In the genomic region with DNA sequence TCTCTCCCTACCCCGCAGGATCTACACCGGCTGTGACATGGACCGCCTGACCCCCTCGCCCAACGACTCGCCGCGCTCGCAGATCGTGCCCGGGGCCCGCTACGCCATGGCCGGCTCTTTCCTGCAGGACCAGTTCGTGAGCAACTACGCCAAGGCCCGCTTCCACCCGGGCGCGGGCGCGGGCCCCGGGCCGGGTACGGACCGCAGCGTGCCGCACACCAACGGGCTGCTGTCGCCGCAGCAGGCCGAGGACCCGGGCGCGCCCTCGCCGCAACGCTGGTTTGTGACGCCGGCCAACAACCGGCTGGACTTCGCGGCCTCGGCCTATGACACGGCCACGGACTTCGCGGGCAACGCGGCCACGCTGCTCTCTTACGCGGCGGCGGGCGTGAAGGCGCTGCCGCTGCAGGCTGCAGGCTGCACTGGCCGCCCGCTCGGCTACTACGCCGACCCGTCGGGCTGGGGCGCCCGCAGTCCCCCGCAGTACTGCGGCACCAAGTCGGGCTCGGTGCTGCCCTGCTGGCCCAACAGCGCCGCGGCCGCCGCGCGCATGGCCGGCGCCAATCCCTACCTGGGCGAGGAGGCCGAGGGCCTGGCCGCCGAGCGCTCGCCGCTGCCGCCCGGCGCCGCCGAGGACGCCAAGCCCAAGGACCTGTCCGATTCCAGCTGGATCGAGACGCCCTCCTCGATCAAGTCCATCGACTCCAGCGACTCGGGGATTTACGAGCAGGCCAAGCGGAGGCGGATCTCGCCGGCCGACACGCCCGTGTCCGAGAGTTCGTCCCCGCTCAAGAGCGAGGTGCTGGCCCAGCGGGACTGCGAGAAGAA, we compare ENCODE assay signal across 8 cellular contexts. TPM values are rescaled to one million over a fixed set of nuclear protein-coding genes. Genes with fewer than 3 reads are reported as not detected.
DNase-seq lines count a peak whose midpoint lies in the region; ATAC-seq and TF ChIP-seq lines count a peak whose summit lies in the region.

No MANE protein-coding gene starts in this region.

- DNase-seq in GM06990 (ENCODE audit: extremely low read depth, insufficient read length) (peak; percentile 17), cardiac muscle cell (ENCODE audit: low read depth in 1 of 2, low spot score in 1 of 2) (no peak), progenitor cell of endocrine pancreas (ENCODE audit: low spot score, unreplicated experiment) (no peak), EL (no peak), NCI-H82 treated with DMSO at 0.1 percent for 48 hours (lab: John Stamatoyannopoulos, UW; ENCODE audit: unreplicated experiment) (no peak)
- peak; percentile 53 for DNase-seq in activated T-cell treated with anti-CD3 and anti-CD28 coated beads, Interleukin-2, amount 50 U/mL, for 24 hours

- H3K36me3 Mint-ChIP-seq in activated T-cell treated with anti-CD3 and anti-CD28 coated beads, Interleukin-2, amount 50 U/mL, for 24 hours (ENCODE audit: low read depth) = no peaks in the 10 kb centered on the region
- H3K36me3 Mint-ChIP-seq in progenitor cell of endocrine pancreas (ENCODE audit: insufficient read depth) = no peaks in the 10 kb centered on the region

- ATAC-seq in HG03520 (IDR thresholded peaks at IDR 0.05; ENCODE audit: unreplicated experiment) (no peak), HG02759 (IDR thresholded peaks at IDR 0.05; ENCODE audit: unreplicated experiment) (no peak)

- H3K27ac Mint-ChIP-seq in activated T-cell treated with anti-CD3 and anti-CD28 coated beads, Interleukin-2, amount 50 U/mL, for 24 hours = peak overlapping the region; percentile 50
- no peak overlapping the region for H3K27ac Mint-ChIP-seq in progenitor cell of endocrine pancreas

- peaks cover 43% of the 10 kb centered on the region for H3K4me1 Mint-ChIP-seq in activated T-cell treated with anti-CD3 and anti-CD28 coated beads, Interleukin-2, amount 50 U/mL, for 24 hours (ENCODE audit: low read depth)
- peaks cover 5% of the 10 kb centered on the region for H3K4me1 Mint-ChIP-seq in progenitor cell of endocrine pancreas (ENCODE audit: low read depth)

- H3K4me3 Mint-ChIP-seq in activated T-cell treated with anti-CD3 and anti-CD28 coated beads, Interleukin-2, amount 50 U/mL, for 24 hours = peak overlapping the region; percentile 56
- peak overlapping the region; percentile 61 for H3K4me3 Mint-ChIP-seq in progenitor cell of endocrine pancreas (ENCODE audit: low read depth)

- H3K4me1 ChIP-seq in cardiac muscle cell (ENCODE audit: low read depth) = peaks cover 4% of the 10 kb centered on the region

- H3K9me3 ChIP-seq in cardiac muscle cell (ENCODE audit: low read depth) = no peaks in the 10 kb centered on the region

- TF ChIP-seq CTCF in GM06990 (IDR thresholded peaks at IDR 0.05; ENCODE audit: insufficient read depth, low read length, poor library complexity, severe bottlenecking) (no peak), cardiac muscle cell (IDR thresholded peaks at IDR 0.05; ENCODE audit: low read depth, low read length) (no peak), progenitor cell of endocrine pancreas (IDR thresholded peaks at IDR 0.05; ENCODE audit: unreplicated experiment) (no peak)

- H3K27ac ChIP-seq in cardiac muscle cell = no peak overlapping the region

- peaks cover 92% of the 10 kb centered on the region for H3K27me3 Mint-ChIP-seq in activated T-cell treated with anti-CD3 and anti-CD28 coated beads, Interleukin-2, amount 50 U/mL, for 24 hours
- peaks cover 93% of the 10 kb centered on the region for H3K27me3 Mint-ChIP-seq in progenitor cell of endocrine pancreas

- H3K36me3 ChIP-seq in GM06990 (ENCODE audit: control insufficient read depth, insufficient read depth, low read length) = no peaks in the 10 kb centered on the region
- no peaks in the 10 kb centered on the region for H3K36me3 ChIP-seq in cardiac muscle cell

- H3K9me3 Mint-ChIP-seq in activated T-cell treated with anti-CD3 and anti-CD28 coated beads, Interleukin-2, amount 50 U/mL, for 24 hours = no peaks in the 10 kb centered on the region
- H3K9me3 Mint-ChIP-seq in progenitor cell of endocrine pancreas (ENCODE audit: low read depth) = no peaks in the 10 kb centered on the region

- H3K4me3 ChIP-seq in GM06990 (replicated peaks; ENCODE audit: low read depth, low read length) = peak overlapping the region; percentile 10
- peak overlapping the region; percentile 31 for H3K4me3 ChIP-seq in cardiac muscle cell

- H3K27me3 ChIP-seq in GM06990 (replicated peaks; ENCODE audit: control insufficient read depth, insufficient read depth, low read length) = no peaks in the 10 kb centered on the region; the same call in 1 of the 2 replicates
- H3K27me3 ChIP-seq in cardiac muscle cell = peaks cover 100% of the 10 kb centered on the region

RNA-seq across cellular contexts. Expression of gene TBR1, which starts 7.5 kb away (rescaled TPM):
- total RNA-seq in cardiac muscle cell = 0.25 and 0.48 TPM in 2 replicates
- 0.19 TPM in 1 of 2 replicates, not detected in the other for polyA plus RNA-seq in cardiac muscle cell
- not detected in 2 replicates for total RNA-seq in progenitor cell of endocrine pancreas

Comparison
In these comparisons a context has a peak if more than half of its experiments do, and no peak if none do; other contexts are left out.
1. DNase-seq: peak in GM06990 (single experiment) and activated T-cell treated with anti-CD3 and anti-CD28 coated beads, Interleukin-2, amount 50 U/mL, for 24 hours (single experiment); none in cardiac muscle cell (0 of 2), progenitor cell of endocrine pancreas (single experiment), EL (single experiment) and NCI-H82 treated with DMSO at 0.1 percent for 48 hours (single experiment).